Comparison of ENCODE assay signal across 6 cellular contexts in genomic region chr6:105847433-105847832, GRCh38.
"Had no signal": no experiment of that assay in that cellular context is flagged by ENCODE, and none has a peak within 500 bp of the region (broad histone marks: within the 10 kb centered on the region; RNA-seq: fewer than 3 reads in every experiment).

No MANE protein-coding gene starts in this region.

- H3K4me3 Mint-ChIP-seq: IgD-negative memory B cell had no signal

- H3K27ac Mint-ChIP-seq: IgD-negative memory B cell had no signal

- ATAC-seq: HepG2, K562 had no signal

- H3K27ac ChIP-seq: HL-60 had no signal

- H3K4me3 ChIP-seq: K562 had no signal

- H3K4me1 Mint-ChIP-seq: IgD-negative memory B cell had no signal

- H3K36me3 Mint-ChIP-seq: IgD-negative memory B cell had no signal

- DNase-seq: IMR-90, KBM-7 had no signal
